9 cellular contexts compared by ENCODE assay signal in genomic region chr5:53095931-53096525, GRCh38. TPM values are rescaled to one million over a fixed set of nuclear protein-coding genes. Genes with fewer than 3 reads are reported as not detected.
A peak's percentile ranks its signal among the peaks of the same experiment; 100 is the strongest.
DNase-seq lines count a peak whose midpoint lies in the region; ATAC-seq and TF ChIP-seq lines count a peak whose summit lies in the region.
"Had no signal": no experiment of that assay in that cellular context is flagged by ENCODE, and none has a peak within 500 bp of the region (broad histone marks: within the 10 kb centered on the region; RNA-seq: fewer than 3 reads in every experiment).

No MANE protein-coding gene starts in this region.

- no peaks in the 10 kb centered on the region for H3K9me3 Mint-ChIP-seq in Caco-2 (ENCODE audit: unreplicated experiment)

- no peaks in the 10 kb centered on the region for H3K27me3 Mint-ChIP-seq in Caco-2 (ENCODE audit: insufficient read depth, unreplicated experiment)
- H3K27me3 Mint-ChIP-seq: activated naive CD8-positive, alpha-beta T cell had no signal

- 15 to 20% (median 17%) methylated on average over 3 of the region's 3 CpGs for WGBS in psoas muscle, 3 donors

- intact Hi-C loops in Caco-2 (cut with micrococcal nuclease; ENCODE audit: unreplicated experiment) (loop anchor here (1.0 kb wide), 3 partner anchors 107 to 309 kb away; partner anchors contain the start of genes ITGA1, ITGA2 and PELO), psoas muscle (cut with DNase I) (loop anchor here (2.0 to 10.0 kb wide), 3 partner anchors 147 to 311 kb away; partner anchors contain the start of genes ITGA1 (in 1 of the 2) and PELO (in 1 of the 2))

- no peaks in the 10 kb centered on the region for H3K9me3 ChIP-seq in Caco-2
- no peaks in the 10 kb centered on the region for H3K9me3 ChIP-seq in SJSA1 (replicated peaks)
- no peaks in the 10 kb centered on the region for H3K9me3 ChIP-seq in psoas muscle

- H3K36me3 ChIP-seq in Caco-2 (ENCODE audit: control insufficient read depth, insufficient read depth, low read length) (no peaks in the 10 kb centered on the region), SJSA1 (peaks cover 49% of the 10 kb centered on the region), psoas muscle (ENCODE audit: insufficient read depth in 1 of 2, low read depth in 1 of 2) (peaks cover 4 to 59% of the 10 kb centered on the region in 2 donors)

- H3K4me3 Mint-ChIP-seq in Caco-2 (ENCODE audit: unreplicated experiment): no peak overlapping the region
- H3K4me3 Mint-ChIP-seq: activated naive CD8-positive, alpha-beta T cell had no signal

- no TSS peak for BruUV-seq in Caco-2 (replicated peaks; lab: Mats Ljungman, UMichigan)

- peak; percentile 76 for ATAC-seq in GM19463 (IDR thresholded peaks at IDR 0.05; ENCODE audit: unreplicated experiment)
- ATAC-seq in psoas muscle: peak in 3 of 4 donors; percentile 64 to 84 (median 76)
- no peak for ATAC-seq in HG03469 (IDR thresholded peaks at IDR 0.05; ENCODE audit: unreplicated experiment)

- no peak overlapping the region for H3K27ac ChIP-seq in SJSA1
- H3K27ac ChIP-seq in psoas muscle: no peak overlapping the region

- CTCF ChIA-PET in Caco-2 (lab: Charles Lee): interaction anchor here (1.0 to 2.0 kb wide), 2 partner anchors 147 to 150 kb away, joined by 3 to 15 read pairs; no protein-coding TSS in a partner anchor

- peaks cover 8% of the 10 kb centered on the region for H3K4me1 Mint-ChIP-seq in Caco-2 (ENCODE audit: low read depth, unreplicated experiment)

- H3K27ac Mint-ChIP-seq in Caco-2 (ENCODE audit: unreplicated experiment): no peak overlapping the region
- H3K27ac Mint-ChIP-seq: activated naive CD8-positive, alpha-beta T cell had no signal

- H3K4me1 ChIP-seq in Caco-2: peaks cover 10% of the 10 kb centered on the region
- peaks cover 11% of the 10 kb centered on the region for H3K4me1 ChIP-seq in SJSA1 (replicated peaks)
- no peaks in the 10 kb centered on the region for H3K4me1 ChIP-seq in psoas muscle

- no peaks in the 10 kb centered on the region for H3K27me3 ChIP-seq in Caco-2 (replicated peaks; ENCODE audit: control insufficient read depth, insufficient read depth, low read length)
- no peaks in the 10 kb centered on the region for H3K27me3 ChIP-seq in SJSA1 (replicated peaks)
- no peaks in the 10 kb centered on the region for H3K27me3 ChIP-seq in psoas muscle (ENCODE audit: insufficient read depth in 3 of 3, low read length in 2 of 3)

- DNase-seq in Caco-2: peak; percentile 55 to 65
- DNase-seq in HT1080 (ENCODE audit: low read depth): peak; percentile 51
- DNase-seq in SJSA1 (ENCODE audit: low read depth in 1 of 2, low spot score in 2 of 2): peak; percentile 40 to 50
- DNase-seq in activated naive CD4-positive, alpha-beta T cell treated with Interleukin-2 at 50 U/mL for 16 hours: peak; percentile 68
- peak; percentile 67 for DNase-seq in globus pallidus (ENCODE audit: low spot score)
- DNase-seq in psoas muscle: peak in 1 of 2 donors; percentile 24

- H3K4me3 ChIP-seq in Caco-2 (ENCODE audit: low read depth, low read length) (no peak overlapping the region), SJSA1 (no peak overlapping the region), psoas muscle (no peak overlapping the region)

- H3K36me3 Mint-ChIP-seq in Caco-2 (ENCODE audit: insufficient read depth, unreplicated experiment): peaks cover 55% of the 10 kb centered on the region
- H3K36me3 Mint-ChIP-seq: activated naive CD8-positive, alpha-beta T cell had no signal

- POLR2A ChIA-PET in Caco-2 (lab: Charles Lee): no interaction called here

- TF ChIP-seq CTCF in Caco-2 (IDR thresholded peaks at IDR 0.05; ENCODE audit: insufficient read depth in 1 of 2, low read depth in 1 of 2, low read length in 1 of 2, severe bottlenecking in 1 of 2, unreplicated experiment in 1 of 2) (peak; percentile 73), psoas muscle (IDR thresholded peaks at IDR 0.05) (peak; percentile 89)

RNA-seq across cellular contexts. Expression of gene MOCS2, which starts 13.5 kb away (rescaled TPM):
- total RNA-seq in Caco-2 (2022) (34.8 and 35.9 TPM in 2 replicates), psoas muscle (10 to 100 TPM; 38.8 to 46.7 (median 42.0) TPM)
- total RNA-seq in HT1080 (2014; rRNA removed; shearing (Covaris generic)): 54.3 and 62.7 TPM in 2 replicates
- 75.0 and 85.5 TPM in 2 replicates for polyA plus RNA-seq in HT1080 (2015; cell fraction: cytosol; rRNA removed)
- polyA plus RNA-seq in HT1080 (2015; cell fraction: nucleus; rRNA removed): 31.8 and 37.8 TPM in 2 replicates
- total RNA-seq in SJSA1 (2014; rRNA removed; shearing (Covaris generic)): 70.1 and 112 TPM in 2 replicates
- polyA plus RNA-seq in psoas muscle: 10 to 100 TPM; 47.1 to 73.9 (median 56.0) TPM
